ENCODE assay signal across 2 cellular contexts in the genomic region with DNA sequence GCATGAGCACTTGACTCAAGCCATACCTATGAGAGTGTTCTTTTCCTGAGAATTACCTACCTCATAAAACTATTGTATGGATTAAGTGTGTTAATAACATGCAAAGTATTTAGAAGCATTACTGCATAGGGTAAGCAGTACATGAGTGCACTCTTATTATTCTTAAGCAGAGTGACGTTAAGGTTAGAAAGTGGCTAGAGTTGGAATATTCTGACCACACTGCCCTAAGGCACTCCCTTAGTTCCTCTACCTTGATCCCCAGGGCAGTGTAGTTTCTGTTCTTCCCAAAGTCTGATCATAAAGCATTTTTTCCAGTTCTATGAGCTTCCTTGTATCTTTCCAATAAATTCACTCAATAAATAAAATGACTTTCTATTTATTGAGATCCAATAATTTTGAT.
TF ChIP-seq lines count a peak whose summit lies in the region.

No MANE protein-coding gene starts in this region.

TF ChIP-seq in A549, 52 proteins besides CTCF, POLR2A, EP300 and RAD21 (continued from another document):
- TF ChIP-seq, protein P1, sequence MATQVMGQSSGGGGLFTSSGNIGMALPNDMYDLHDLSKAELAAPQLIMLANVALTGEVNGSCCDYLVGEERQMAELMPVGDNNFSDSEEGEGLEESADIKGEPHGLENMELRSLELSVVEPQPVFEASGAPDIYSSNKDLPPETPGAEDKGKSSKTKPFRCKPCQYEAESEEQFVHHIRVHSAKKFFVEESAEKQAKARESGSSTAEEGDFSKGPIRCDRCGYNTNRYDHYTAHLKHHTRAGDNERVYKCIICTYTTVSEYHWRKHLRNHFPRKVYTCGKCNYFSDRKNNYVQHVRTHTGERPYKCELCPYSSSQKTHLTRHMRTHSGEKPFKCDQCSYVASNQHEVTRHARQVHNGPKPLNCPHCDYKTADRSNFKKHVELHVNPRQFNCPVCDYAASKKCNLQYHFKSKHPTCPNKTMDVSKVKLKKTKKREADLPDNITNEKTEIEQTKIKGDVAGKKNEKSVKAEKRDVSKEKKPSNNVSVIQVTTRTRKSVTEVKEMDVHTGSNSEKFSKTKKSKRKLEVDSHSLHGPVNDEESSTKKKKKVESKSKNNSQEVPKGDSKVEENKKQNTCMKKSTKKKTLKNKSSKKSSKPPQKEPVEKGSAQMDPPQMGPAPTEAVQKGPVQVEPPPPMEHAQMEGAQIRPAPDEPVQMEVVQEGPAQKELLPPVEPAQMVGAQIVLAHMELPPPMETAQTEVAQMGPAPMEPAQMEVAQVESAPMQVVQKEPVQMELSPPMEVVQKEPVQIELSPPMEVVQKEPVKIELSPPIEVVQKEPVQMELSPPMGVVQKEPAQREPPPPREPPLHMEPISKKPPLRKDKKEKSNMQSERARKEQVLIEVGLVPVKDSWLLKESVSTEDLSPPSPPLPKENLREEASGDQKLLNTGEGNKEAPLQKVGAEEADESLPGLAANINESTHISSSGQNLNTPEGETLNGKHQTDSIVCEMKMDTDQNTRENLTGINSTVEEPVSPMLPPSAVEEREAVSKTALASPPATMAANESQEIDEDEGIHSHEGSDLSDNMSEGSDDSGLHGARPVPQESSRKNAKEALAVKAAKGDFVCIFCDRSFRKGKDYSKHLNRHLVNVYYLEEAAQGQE (IDR thresholded peaks at IDR 0.05) = no peak
- no peak for TF ChIP-seq JUNB (IDR thresholded peaks at IDR 0.05)

TF ChIP-seq in SK-N-SH treated with all-trans-retinoic acid at 6 μM for 48 hours, 23 proteins besides CTCF, POLR2A, EP300 and RAD21 (continued from another document):
- TF ChIP-seq, protein P2, sequence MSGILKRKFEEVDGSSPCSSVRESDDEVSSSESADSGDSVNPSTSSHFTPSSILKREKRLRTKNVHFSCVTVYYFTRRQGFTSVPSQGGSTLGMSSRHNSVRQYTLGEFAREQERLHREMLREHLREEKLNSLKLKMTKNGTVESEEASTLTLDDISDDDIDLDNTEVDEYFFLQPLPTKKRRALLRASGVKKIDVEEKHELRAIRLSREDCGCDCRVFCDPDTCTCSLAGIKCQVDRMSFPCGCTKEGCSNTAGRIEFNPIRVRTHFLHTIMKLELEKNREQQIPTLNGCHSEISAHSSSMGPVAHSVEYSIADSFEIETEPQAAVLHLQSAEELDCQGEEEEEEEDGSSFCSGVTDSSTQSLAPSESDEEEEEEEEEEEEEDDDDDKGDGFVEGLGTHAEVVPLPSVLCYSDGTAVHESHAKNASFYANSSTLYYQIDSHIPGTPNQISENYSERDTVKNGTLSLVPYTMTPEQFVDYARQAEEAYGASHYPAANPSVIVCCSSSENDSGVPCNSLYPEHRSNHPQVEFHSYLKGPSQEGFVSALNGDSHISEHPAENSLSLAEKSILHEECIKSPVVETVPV (CRISPR knock-in tag; IDR thresholded peaks at IDR 0.05) = no peak
- TF ChIP-seq ZFP3 (CRISPR knock-in tag; IDR thresholded peaks at IDR 0.05) (no peak), TCF4 (CRISPR knock-in tag; IDR thresholded peaks at IDR 0.05; ENCODE audit: borderline replicate concordance) (no peak), OSR1 (CRISPR knock-in tag; IDR thresholded peaks at IDR 0.05) (no peak)
